In the genomic region with DNA sequence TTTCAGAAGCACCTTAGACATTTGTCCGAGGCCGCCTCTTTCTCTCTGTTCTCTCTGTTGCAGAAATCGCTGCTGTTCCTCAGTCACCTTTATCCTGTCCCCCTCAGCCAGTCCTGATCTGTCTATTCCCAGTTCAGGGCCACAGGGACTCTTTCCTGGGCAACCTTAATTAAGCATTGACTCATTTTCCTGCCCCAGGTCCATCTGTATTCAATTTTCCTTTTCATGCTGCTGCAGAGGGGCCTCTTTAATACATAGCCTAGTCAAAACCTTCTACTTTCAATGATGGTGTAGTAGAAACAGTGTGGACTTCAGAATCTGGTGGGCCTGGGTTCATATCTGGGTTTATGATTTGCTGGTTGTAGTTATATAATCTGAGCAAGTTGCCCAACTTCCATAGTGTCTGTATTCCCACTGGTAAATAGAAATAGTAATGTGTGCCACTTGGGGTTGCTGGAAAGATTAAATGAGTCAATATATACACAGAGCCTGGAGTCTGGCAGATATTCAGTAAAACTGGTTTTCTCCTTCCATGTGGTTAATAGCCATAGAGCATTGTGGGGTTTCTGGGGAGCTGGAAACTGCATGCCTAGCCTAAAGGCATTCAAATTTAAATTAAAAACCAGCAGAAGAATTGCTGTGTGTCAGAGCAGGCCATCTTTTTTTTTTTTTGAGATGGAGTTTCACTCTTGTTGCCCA, we compare ENCODE assay signal across 14 cellular contexts. TPM values are rescaled to one million over a fixed set of nuclear protein-coding genes. Genes with fewer than 3 reads are reported as not detected.
DNase-seq lines count a peak whose midpoint lies in the region; TF ChIP-seq lines count a peak whose summit lies in the region.
"Had no signal": no experiment of that assay in that cellular context is flagged by ENCODE, and none has a peak within 500 bp of the region (broad histone marks: within the 10 kb centered on the region; RNA-seq: fewer than 3 reads in every experiment).

No MANE protein-coding gene starts in this region.

- CTCF ChIA-PET in activated CD4-positive, alpha-beta memory T cell treated with anti-CD3 and anti-CD28 coated beads, Interleukin-2, amount 10 ng/mL, durations not matched to agents 7 days and 5 days (lab: Charles Lee): interaction anchor here (1.2 kb wide), 1 partner anchor 8 kb away, joined by 6 read pairs; no protein-coding TSS in a partner anchor

- H3K4me3 Mint-ChIP-seq in activated CD4-positive, alpha-beta memory T cell treated with anti-CD3 and anti-CD28 coated beads, Interleukin-2, amount 10 ng/mL, durations not matched to agents 7 days and 5 days: peak overlapping the region; percentile 88

- H3K4me1 Mint-ChIP-seq in activated CD4-positive, alpha-beta memory T cell treated with anti-CD3 and anti-CD28 coated beads, Interleukin-2, amount 10 ng/mL, durations not matched to agents 7 days and 5 days: peaks cover 77% of the 10 kb centered on the region

- H3K36me3 Mint-ChIP-seq in activated CD4-positive, alpha-beta memory T cell treated with anti-CD3 and anti-CD28 coated beads, Interleukin-2, amount 10 ng/mL, durations not matched to agents 7 days and 5 days (ENCODE audit: low read depth): peaks cover 44% of the 10 kb centered on the region

- TF ChIP-seq CTCF in esophagus muscularis mucosa (IDR thresholded peaks at IDR 0.05) (no peak), left ventricle myocardium inferior (IDR thresholded peaks at IDR 0.05; ENCODE audit: borderline replicate concordance) (no peak)

- no peak for TF ChIP-seq EP300 in esophagus muscularis mucosa (IDR thresholded peaks at IDR 0.05)

- no peaks in the 10 kb centered on the region for H3K27me3 ChIP-seq in esophagus muscularis mucosa
- H3K27me3 ChIP-seq in left ventricle myocardium inferior (ENCODE audit: low read depth): no peaks in the 10 kb centered on the region
- H3K27me3 ChIP-seq: adrenal gland had no signal

- no peak overlapping the region for H3K27ac Mint-ChIP-seq in activated CD4-positive, alpha-beta memory T cell treated with anti-CD3 and anti-CD28 coated beads, Interleukin-2, amount 10 ng/mL, durations not matched to agents 7 days and 5 days

- H3K9me3 Mint-ChIP-seq in activated CD4-positive, alpha-beta memory T cell treated with anti-CD3 and anti-CD28 coated beads, Interleukin-2, amount 10 ng/mL, durations not matched to agents 7 days and 5 days: no peaks in the 10 kb centered on the region

- 99% methylated on average over 3 of the region's 3 CpGs for WGBS in esophagus muscularis mucosa

- H3K27ac ChIP-seq in esophagus muscularis mucosa (replicated peaks in 1 of 4) (no peak overlapping the region), left ventricle myocardium inferior (replicated peaks) (no peak overlapping the region)
- H3K27ac ChIP-seq: adrenal gland had no signal

- H3K36me3 ChIP-seq in esophagus muscularis mucosa (no peaks in the 10 kb centered on the region), left ventricle myocardium inferior (no peaks in the 10 kb centered on the region)
- H3K36me3 ChIP-seq: adrenal gland had no signal

- DNase-seq in AG08396 (ENCODE audit: low spot score): peak; percentile 41
- peak; percentile 76 for DNase-seq in EH (ENCODE audit: low read depth)
- DNase-seq in activated CD4-positive, alpha-beta memory T cell treated with anti-CD3 and anti-CD28 coated beads, Interleukin-2, amount 10 ng/mL, durations not matched to agents 7 days and 5 days: no peak
- peak; percentile 82 for DNase-seq in fibroblast of peridontal ligament (ENCODE audit: extremely low read depth)
- DNase-seq in esophagus muscularis mucosa (ENCODE audit: extremely low spot score): no peak
- DNase-seq in SW480 (ENCODE audit: low spot score): no peak
- DNase-seq in left ventricle myocardium inferior: no peak
- no peak for DNase-seq in NCI-H2227 treated with DMSO at 0.1 percent for 48 hours (lab: John Stamatoyannopoulos, UW)
- DNase-seq: adrenal gland; left ventricle myocardium superior; NCI-H1436; NCI-H526 treated with DMSO at 0.1 percent for 48 hours; SHP77; stimulated activated CD4-positive, alpha-beta T cell treated with anti-CD3 and anti-CD28 coated beads, Interleukin-15, amount 100 ng/mL, for 24 hours had no signal

- H3K4me3 ChIP-seq in esophagus muscularis mucosa (no peak overlapping the region), left ventricle myocardium inferior (no peak overlapping the region)
- H3K4me3 ChIP-seq: adrenal gland had no signal

- no peaks in the 10 kb centered on the region for H3K27me3 Mint-ChIP-seq in activated CD4-positive, alpha-beta memory T cell treated with anti-CD3 and anti-CD28 coated beads, Interleukin-2, amount 10 ng/mL, durations not matched to agents 7 days and 5 days

- POLR2A ChIA-PET in activated CD4-positive, alpha-beta memory T cell treated with anti-CD3 and anti-CD28 coated beads, Interleukin-2, amount 10 ng/mL, durations not matched to agents 7 days and 5 days (lab: Charles Lee): interaction anchor here (3.5 to 5.2 kb wide), 2 partner anchors 28 to 52 kb away, joined by 15 to 31 read pairs; no protein-coding TSS in a partner anchor

- TF ChIP-seq POLR2A in esophagus muscularis mucosa (IDR thresholded peaks at IDR 0.05; ENCODE audit: low read depth): no peak

- peaks cover 19 to 90% (median 85%) of the 10 kb centered on the region in 4 donors for H3K4me1 ChIP-seq in esophagus muscularis mucosa
- H3K4me1 ChIP-seq in left ventricle myocardium inferior: peaks cover 37% of the 10 kb centered on the region

- intact Hi-C loops in esophagus muscularis mucosa (cut with DNase I): no loop called here
- intact Hi-C loops in left ventricle myocardium inferior (cut with micrococcal nuclease): no loop called here

- H3K9me3 ChIP-seq in esophagus muscularis mucosa (no peaks in the 10 kb centered on the region), left ventricle myocardium inferior (replicated peaks) (no peaks in the 10 kb centered on the region)
- H3K9me3 ChIP-seq: adrenal gland had no signal

RNA-seq across cellular contexts. Expression of a gene that starts 4.5 kb away (rescaled TPM):
- total RNA-seq in activated CD4-positive, alpha-beta memory T cell treated with anti-CD3 and anti-CD28 coated beads, Interleukin-2, amount 10 ng/mL, durations not matched to agents 7 days and 5 days: 10 to 100 TPM; 67.9 to 68.4 TPM
- total RNA-seq in esophagus muscularis mucosa (10 to 100 TPM; 14.9 to 29.7 (median 23.9) TPM), left ventricle myocardium inferior (1.5 TPM)

Comparison
In these comparisons a context has a peak if more than half of its experiments do, and no peak if none do; other contexts are left out.
1. DNase-seq: peak in AG08396 (single experiment), EH (single experiment) and fibroblast of peridontal ligament (single experiment); none in activated CD4-positive, alpha-beta memory T cell treated with anti-CD3 and anti-CD28 coated beads, Interleukin-2, amount 10 ng/mL, durations not matched to agents 7 days and 5 days (single experiment), esophagus muscularis mucosa (single experiment), SW480 (single experiment), left ventricle myocardium inferior (single experiment) and NCI-H2227 treated with DMSO at 0.1 percent for 48 hours (single experiment).